Comparison of ENCODE assay signal across 21 cellular contexts in the genomic region with DNA sequence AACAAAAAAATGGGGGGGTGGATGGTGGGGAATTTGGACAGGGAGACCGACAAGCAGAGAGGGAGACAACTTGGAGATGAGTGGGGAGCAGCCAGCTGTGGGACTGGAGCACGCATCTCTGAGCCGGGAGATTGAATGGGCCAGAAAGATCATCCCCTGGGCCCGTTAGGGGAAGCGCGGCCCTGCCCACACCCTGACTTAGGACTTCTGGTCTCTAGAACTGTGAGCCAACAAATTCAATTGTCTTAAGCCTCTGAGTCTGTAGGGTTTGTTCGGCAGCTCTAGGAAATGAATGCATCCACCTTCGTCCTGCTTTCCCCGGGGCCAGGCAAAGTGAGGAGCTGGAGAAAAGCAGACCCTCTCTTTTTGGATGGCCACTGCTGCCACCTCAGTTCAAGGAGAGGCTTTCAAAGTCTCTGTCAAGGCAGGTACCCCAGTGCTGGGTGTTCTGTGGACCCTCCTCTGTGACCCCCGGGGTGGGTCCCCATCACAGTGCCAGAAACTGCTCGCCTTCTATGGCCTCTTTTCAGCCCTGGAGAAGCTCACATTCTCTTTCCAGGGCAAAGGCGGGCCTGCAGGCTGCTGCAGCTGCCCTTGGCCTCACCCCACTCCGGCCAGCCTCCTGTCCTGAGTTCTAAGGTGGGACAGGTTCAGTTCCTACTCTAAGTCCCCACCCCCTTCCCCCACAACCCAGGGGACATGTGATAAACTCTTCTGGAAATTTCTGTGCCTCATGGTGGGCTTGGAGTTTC.
"Had no signal": no experiment of that assay in that cellular context is flagged by ENCODE, and none has a peak within 500 bp of the region (broad histone marks: within the 10 kb centered on the region; RNA-seq: fewer than 3 reads in every experiment).

No MANE protein-coding gene starts in this region.

- DNase-seq: activated CD4-positive, alpha-beta T cell treated with anti-CD3 and anti-CD28 coated beads, Interleukin-2, amount 10 ng/mL, durations not matched to agents 7 days and 5 days; activated CD4-positive, CD25-positive, alpha-beta regulatory T cell treated with anti-CD3 and anti-CD28 coated beads, Interleukin-2, amount 50 U/mL, for 72 hours; activated T-cell treated with anti-CD3 and anti-CD28 coated beads, Interleukin-2, amount 50 U/mL, for 1 hour; colonic mucosa; heart right ventricle; kidney; midbrain; natural killer cell; nucleus accumbens; spleen; stimulated activated CD4-positive, alpha-beta T cell treated with anti-CD3 and anti-CD28 coated beads, Interleukin-4, amount 100 ng/mL, for 1 hour; stimulated activated naive CD4-positive, alpha-beta T cell; T-cell; upper lobe of left lung; WERI-Rb-1 had no signal

- H3K79me2 ChIP-seq: parathyroid adenoma had no signal

- H3K9me3 ChIP-seq: ascending aorta, breast epithelium, colonic mucosa, heart right ventricle, spleen, thoracic aorta, upper lobe of left lung had no signal

- H3K27me3 ChIP-seq: ascending aorta, breast epithelium, colonic mucosa, heart right ventricle, spleen, upper lobe of left lung had no signal

- H3K36me3 ChIP-seq: ascending aorta, breast epithelium, colonic mucosa, heart right ventricle, spleen, thoracic aorta, upper lobe of left lung, WERI-Rb-1 had no signal

- H3K27ac Mint-ChIP-seq: activated CD4-positive, alpha-beta T cell treated with anti-CD3 and anti-CD28 coated beads, Interleukin-2, amount 10 ng/mL, durations not matched to agents 7 days and 5 days; activated naive CD4-positive, alpha-beta T cell treated with anti-CD3 and anti-CD28 coated beads, Interleukin-2, amount 50 U/mL, for 72 hours; activated T-helper 17 cell treated with anti-CD3 and anti-CD28 coated beads, Interleukin-2, amount 50 U/mL, for 72 hours; natural killer cell; T-cell had no signal

- H3K9me3 Mint-ChIP-seq: activated CD4-positive, alpha-beta T cell treated with anti-CD3 and anti-CD28 coated beads, Interleukin-2, amount 10 ng/mL, durations not matched to agents 7 days and 5 days; activated naive CD4-positive, alpha-beta T cell treated with anti-CD3 and anti-CD28 coated beads, Interleukin-2, amount 50 U/mL, for 72 hours; activated T-helper 17 cell treated with anti-CD3 and anti-CD28 coated beads, Interleukin-2, amount 50 U/mL, for 72 hours; natural killer cell; T-cell had no signal

- H3K4me3 Mint-ChIP-seq: activated CD4-positive, alpha-beta T cell treated with anti-CD3 and anti-CD28 coated beads, Interleukin-2, amount 10 ng/mL, durations not matched to agents 7 days and 5 days; activated T-helper 17 cell treated with anti-CD3 and anti-CD28 coated beads, Interleukin-2, amount 50 U/mL, for 72 hours; natural killer cell; T-cell had no signal

- H3K4me1 Mint-ChIP-seq: activated CD4-positive, alpha-beta T cell treated with anti-CD3 and anti-CD28 coated beads, Interleukin-2, amount 10 ng/mL, durations not matched to agents 7 days and 5 days; activated T-helper 17 cell treated with anti-CD3 and anti-CD28 coated beads, Interleukin-2, amount 50 U/mL, for 72 hours; natural killer cell; T-cell had no signal

- H3K9ac ChIP-seq: parathyroid adenoma had no signal

- H3K27me3 Mint-ChIP-seq: activated CD4-positive, alpha-beta T cell treated with anti-CD3 and anti-CD28 coated beads, Interleukin-2, amount 10 ng/mL, durations not matched to agents 7 days and 5 days; activated T-helper 17 cell treated with anti-CD3 and anti-CD28 coated beads, Interleukin-2, amount 50 U/mL, for 72 hours had no signal

- H3K27ac ChIP-seq: ascending aorta, breast epithelium, colonic mucosa, heart right ventricle, parathyroid adenoma, spleen, thoracic aorta, upper lobe of left lung, WERI-Rb-1 had no signal

- H3K4me3 ChIP-seq: ascending aorta, breast epithelium, colonic mucosa, heart right ventricle, spleen, thoracic aorta, upper lobe of left lung had no signal

- ATAC-seq: activated naive CD4-positive, alpha-beta T cell treated with anti-CD3 and anti-CD28 coated beads, Interleukin-2, amount 50 U/mL, for 72 hours; activated T-helper 17 cell treated with anti-CD3 and anti-CD28 coated beads, Interleukin-2, amount 50 U/mL, for 72 hours; natural killer cell; T-cell had no signal

- H3K4me1 ChIP-seq: ascending aorta, breast epithelium, colonic mucosa, parathyroid adenoma, spleen had no signal

- H2AFZ ChIP-seq: parathyroid adenoma had no signal

- H3K36me3 Mint-ChIP-seq: activated naive CD4-positive, alpha-beta T cell treated with anti-CD3 and anti-CD28 coated beads, Interleukin-2, amount 50 U/mL, for 72 hours; natural killer cell; T-cell had no signal
